ENCODE assay signal across 16 cellular contexts in genomic region chr4:107044170-107044569, GRCh38. TPM values are rescaled to one million over a fixed set of nuclear protein-coding genes. Genes with fewer than 3 reads are reported as not detected.
DNase-seq lines count a peak whose midpoint lies in the region; ATAC-seq, FAIRE-seq and TF ChIP-seq lines count a peak whose summit lies in the region.
"Had no signal": no experiment of that assay in that cellular context is flagged by ENCODE, and none has a peak within 500 bp of the region (broad histone marks: within the 10 kb centered on the region; RNA-seq: fewer than 3 reads in every experiment).

No MANE protein-coding gene starts in this region.

- H2AFZ ChIP-seq in MM.1S (ENCODE audit: low read length) (no peak overlapping the region), H1 (ENCODE audit: low read length) (no peak overlapping the region)
- H2AFZ ChIP-seq: hepatocyte had no signal

- no peak overlapping the region for H4K8ac ChIP-seq in H1 (ENCODE audit: extremely low read depth, insufficient read depth, low read length)

- H3K36me3 ChIP-seq in GM06990 (ENCODE audit: control insufficient read depth, insufficient read depth, low read length) (no peaks in the 10 kb centered on the region), MM.1S (replicated peaks; ENCODE audit: insufficient read depth, low read length) (no peaks in the 10 kb centered on the region), H1 (ENCODE audit: control insufficient read depth in 2 of 4, insufficient read depth in 4 of 4, low read length in 3 of 4) (no peaks in the 10 kb centered on the region), heart left ventricle (no peaks in the 10 kb centered on the region)
- H3K36me3 ChIP-seq: neutrophil, transverse colon had no signal

- no peak overlapping the region for H2BK5ac ChIP-seq in H1 (ENCODE audit: low read depth, low read length)

- ATAC-seq in HG03460 (IDR thresholded peaks at IDR 0.05; ENCODE audit: unreplicated experiment): no peak
- ATAC-seq in heart left ventricle: no peak
- ATAC-seq: left ventricle myocardium superior had no signal

- H3K4ac ChIP-seq in H1 (replicated peaks; ENCODE audit: insufficient read length, low read depth, low read length): no peak overlapping the region

- FAIRE-seq in H1 (lab: Jason Lieb, UNC): no peak
- FAIRE-seq: RCC 7860 had no signal

- TF ChIP-seq CTCF in GM06990 (IDR thresholded peaks at IDR 0.05; ENCODE audit: insufficient read depth, low read length, poor library complexity, severe bottlenecking) (peak; percentile 20), MM.1S (IDR thresholded peaks at IDR 0.05; ENCODE audit: low read length) (peak; percentile 35), H1 (IDR thresholded peaks at IDR 0.05; ENCODE audit: control extremely low read depth in 1 of 3, insufficient read depth in 1 of 3, low read depth in 1 of 3, low read length in 3 of 3) (peak in 2 of 3 experiments; percentile 14 to 20; a peak in 2 of 4 replicates), heart left ventricle (IDR thresholded peaks at IDR 0.05) (peak in 2 of 12 donors; percentile 7 to 14)

- H3K56ac ChIP-seq in H1 (replicated peaks; ENCODE audit: insufficient read length, low read depth, low read length): no peak overlapping the region

- peak; percentile 28 to 43; a peak in 3 of 4 replicates for TF ChIP-seq RAD21 in H1 (IDR thresholded peaks at IDR 0.05 in 1 of 2, conservative IDR thresholded peaks at IDR 0.05 in 1 of 2; ENCODE audit: low read depth in 2 of 2, low read length in 2 of 2)

- H2BK120ac ChIP-seq in H1 (replicated peaks; ENCODE audit: low read depth, low read length): no peak overlapping the region

- H3K27me3 ChIP-seq in GM06990 (replicated peaks; ENCODE audit: control insufficient read depth, insufficient read depth, low read length) (no peaks in the 10 kb centered on the region), MM.1S (replicated peaks; ENCODE audit: insufficient read depth, low read length) (no peaks in the 10 kb centered on the region), H1 (replicated peaks in 1 of 4; ENCODE audit: control insufficient read depth in 3 of 4, extremely low read depth in 1 of 4, insufficient read depth in 3 of 4, low read length in 3 of 4) (no peaks in the 10 kb centered on the region), heart left ventricle (peaks cover 0 to 17% (median 0%) of the 10 kb centered on the region in 9 donors)
- H3K27me3 ChIP-seq: hepatocyte, neutrophil had no signal

- no peaks in the 10 kb centered on the region for H3K79me1 ChIP-seq in H1 (ENCODE audit: low read depth, low read length)

- no peak overlapping the region for H2BK20ac ChIP-seq in H1 (ENCODE audit: low read length)

- TF ChIP-seq POLR2A in H1 (IDR thresholded peaks at IDR 0.05; ENCODE audit: control extremely low read depth in 1 of 2, low read depth in 2 of 2, low read length in 2 of 2): no peak
- no peak for TF ChIP-seq POLR2A in heart left ventricle (IDR thresholded peaks at IDR 0.05)

- H3K4me2 ChIP-seq in MM.1S (ENCODE audit: low read depth, low read length) (no peak overlapping the region), H1 (ENCODE audit: insufficient read depth in 1 of 2, low read depth in 2 of 2, low read length in 2 of 2) (no peak overlapping the region)
- H3K4me2 ChIP-seq: hepatocyte had no signal

- H3K14ac ChIP-seq in H1 (ENCODE audit: insufficient read length): no peak overlapping the region

- no peaks in the 10 kb centered on the region; the same call in 1 of the 2 replicates for H3K23me2 ChIP-seq in H1 (ENCODE audit: low read depth, low read length)

- no peak for TF ChIP-seq EP300 in H1 (IDR thresholded peaks at IDR 0.05; ENCODE audit: borderline replicate concordance in 1 of 2, low read depth in 2 of 2, low read length in 2 of 2)

- H3K27ac ChIP-seq in MM.1S (ENCODE audit: low read length): no peak overlapping the region
- no peak overlapping the region for H3K27ac ChIP-seq in H1 (ENCODE audit: low read depth, low read length)
- no peak overlapping the region for H3K27ac ChIP-seq in heart left ventricle
- H3K27ac ChIP-seq: hepatocyte, neutrophil, transverse colon had no signal

- H3K4me1 ChIP-seq in MM.1S (ENCODE audit: low read length) (no peaks in the 10 kb centered on the region), H1 (replicated peaks in 1 of 4; ENCODE audit: control insufficient read depth in 3 of 4, insufficient read depth in 4 of 4, low read length in 3 of 4) (no peaks in the 10 kb centered on the region), heart left ventricle (no peaks in the 10 kb centered on the region)
- H3K4me1 ChIP-seq: transverse colon had no signal

- no peak overlapping the region for H3K4me3 ChIP-seq in GM06990 (replicated peaks; ENCODE audit: low read depth, low read length)
- no peak overlapping the region for H3K4me3 ChIP-seq in MM.1S (ENCODE audit: low read length)
- no peak overlapping the region for H3K4me3 ChIP-seq in H1 (ENCODE audit: extremely low read depth in 1 of 4, insufficient read depth in 2 of 4, low read depth in 3 of 4, low read length in 4 of 4)
- no peak overlapping the region for H3K4me3 ChIP-seq in heart left ventricle
- H3K4me3 ChIP-seq: hepatocyte, transverse colon had no signal

- WGBS in H1 (ENCODE audit: extremely low coverage in 1 of 2, insufficient coverage in 1 of 2, insufficient read length in 1 of 2, insufficient replicate concordance in 2 of 2, low coverage in 1 of 2, low lambda C conversion rate in 2 of 2, missing lambda C conversion rate in 1 of 2), 2 experiments: 71% methylated on average over 1 of the region's 1 CpG; no CpG with 5 or more reads in 1 of the 2 experiments
- WGBS in heart left ventricle, 4 donors: 31 to 54% (median 44%) methylated on average over 1 of the region's 1 CpG

- H4K20me1 ChIP-seq in MM.1S (ENCODE audit: insufficient read depth, low read length) (no peaks in the 10 kb centered on the region), H1 (replicated peaks in 1 of 2; ENCODE audit: control insufficient read depth in 1 of 2, insufficient read depth in 2 of 2, low read length in 2 of 2) (no peaks in the 10 kb centered on the region)

- H3K23ac ChIP-seq in H1 (ENCODE audit: insufficient read length): no peak overlapping the region

- no peak overlapping the region for H2BK15ac ChIP-seq in H1 (ENCODE audit: low read length)

- no peak overlapping the region for H2AK5ac ChIP-seq in H1 (ENCODE audit: low read depth, low read length)

- no peaks in the 10 kb centered on the region for H3K9me2 ChIP-seq in MM.1S (replicated peaks; ENCODE audit: insufficient read depth, low read length)

- POLR2A ChIA-PET in H1 (lab: Charles Lee; ENCODE audit: partially characterized antibody): no interaction called here

- DNase-seq in GM06990 (ENCODE audit: extremely low read depth, insufficient read length) (no peak), MM.1S (peak; percentile 11), H1 (ENCODE audit: low read depth in 1 of 2, low spot score in 2 of 2) (no peak), myocyte (ENCODE audit: low read depth) (peak; percentile 13), OCI-M2 (lab: John Stamatoyannopoulos, UW; ENCODE audit: unreplicated experiment) (no peak), heart left ventricle (no peak)
- DNase-seq in activated naive CD4-positive, alpha-beta T cell treated with Interleukin-2 at 50 U/mL for 16 hours: no peak
- DNase-seq: activated naive CD8-positive, alpha-beta T cell treated with anti-CD3 and anti-CD28 coated beads, Interleukin-2, amount 10 ng/mL, durations not matched to agents 7 days and 5 days; left ventricle myocardium superior; NCI-H2171 treated with DMSO at 0.1 percent for 48 hours; T1000; transverse colon had no signal

- H3K79me2 ChIP-seq in MM.1S (ENCODE audit: low read length): no peaks in the 10 kb centered on the region
- H3K79me2 ChIP-seq in H1 (ENCODE audit: control insufficient read depth in 1 of 2, insufficient read depth in 2 of 2, low read length in 2 of 2): no peaks in the 10 kb centered on the region
- H3K79me2 ChIP-seq: hepatocyte had no signal

- no peak overlapping the region for H4K91ac ChIP-seq in H1 (replicated peaks; ENCODE audit: insufficient read length, low read length)

- H3K9ac ChIP-seq in MM.1S (ENCODE audit: low read length): no peak overlapping the region
- no peak overlapping the region for H3K9ac ChIP-seq in H1 (replicated peaks in 1 of 4; ENCODE audit: extremely low read depth in 1 of 4, low read depth in 3 of 4, low read length in 3 of 4)

- no peak overlapping the region for H3K18ac ChIP-seq in H1 (ENCODE audit: extremely low read depth, low read length)

- no peaks in the 10 kb centered on the region for H3F3A ChIP-seq in MM.1S (ENCODE audit: insufficient read depth, low read length)

- intact Hi-C loops in heart left ventricle (cut with DNase I): loop anchor here in 1 of 10 donors (10.0 kb wide), 1 partner anchor 621 kb away; no protein-coding TSS in a partner anchor

- H3K9me3 ChIP-seq in MM.1S (replicated peaks; ENCODE audit: insufficient read depth, low read length) (no peaks in the 10 kb centered on the region), H1 (ENCODE audit: insufficient read depth in 2 of 2, low read depth in 1 of 2, low read length in 1 of 2) (peaks cover 0 to 10% of the 10 kb centered on the region in 2 experiments; a peak in 1 of 4 replicates), heart left ventricle (peaks cover 0 to 24% (median 11%) of the 10 kb centered on the region in 12 donors)
- H3K9me3 ChIP-seq: neutrophil had no signal

- no peak overlapping the region for H2BK12ac ChIP-seq in H1 (ENCODE audit: low read depth, low read length)

- CTCF ChIA-PET in H1 (lab: Charles Lee; ENCODE audit: partially characterized antibody): interaction anchor here (1.0 to 9.9 kb wide), 8 partner anchors 9 to 473 kb away, joined by 3 to 86 read pairs (median 5); no protein-coding TSS in a partner anchor

- H4K5ac ChIP-seq in H1 (ENCODE audit: insufficient read length, low read depth, low read length): no peak overlapping the region

TF ChIP-seq in H1, 55 proteins besides CTCF, POLR2A, EP300 and RAD21 (continues in another document):
- TF ChIP-seq FOSL1 (IDR thresholded peaks at IDR 0.05; ENCODE audit: insufficient read depth, low read depth, low read length) (no peak), EGR1 (IDR thresholded peaks at IDR 0.05; ENCODE audit: borderline replicate concordance, low read depth, low read length) (no peak), PHF8 (conservative IDR thresholded peaks at IDR 0.05; ENCODE audit: low read depth, low read length) (no peak), CBX5 (IDR thresholded peaks at IDR 0.05; ENCODE audit: low read depth, low read length) (no peak)

RNA-seq across cellular contexts. Expression of gene DKK2, which starts 8.1 kb away (rescaled TPM):
- 0.13 and 0.34 TPM in 2 replicates for total RNA-seq in H1 (2021; fragmentation: NEBNext Ultra II Directional; extraction: Animal tissue kit (Norgen Biotek cat#: 25700))
- polyA plus RNA-seq in H1 (2011; rRNA removed) (0.09 and 0.14 TPM in 2 replicates), heart left ventricle (under 1 TPM; 0.42 to 0.43 TPM)
- polyA plus RNA-seq in H1 (2011; cell fraction: cytosol; rRNA removed): 0.16 TPM
- 0.16 TPM for polyA plus RNA-seq in H1 (2011; cell fraction: nucleus; rRNA removed)
- 0.27 to 0.84 TPM (median 0.41 TPM) in 4 replicates for polyA plus RNA-seq in H1 (2012, experiment 1 of 2)
- not detected for polyA plus RNA-seq in H1 (2012, experiment 2 of 2)
- 0.10 TPM for polyA plus RNA-seq in H1 (2013, experiment 1 of 2)
- polyA plus RNA-seq in H1 (2013, experiment 2 of 2): 0.13 TPM
- polyA minus RNA-seq in H1 (2011; rRNA and poly(A)+ RNA removed): 0.06 and 0.07 TPM in 2 replicates
- not detected for polyA minus RNA-seq in H1 (2011; cell fraction: cytosol; rRNA and poly(A)+ RNA removed)
- polyA minus RNA-seq in H1 (2011; cell fraction: nucleus; rRNA and poly(A)+ RNA removed): 0.20 TPM
- total RNA-seq in myocyte (0.11 and 0.21 TPM in 2 replicates), heart left ventricle (1 to 10 TPM in 4 of 9 donors, under 1 TPM in 4, not detected in 1; 0.40 to 2.5 (median 1.4) TPM)
- polyA plus RNA-seq in myocyte (2012): 17.7 TPM
- total RNA-seq: activated naive CD8-positive, alpha-beta T cell treated with anti-CD3 and anti-CD28 coated beads, Interleukin-2, amount 10 ng/mL, durations not matched to agents 7 days and 5 days had no signal

Comparison
In these comparisons a context has a peak if more than half of its experiments do, and no peak if none do; other contexts are left out.
1. DNase-seq: peak in MM.1S (single experiment) and myocyte (single experiment); none in GM06990 (single experiment), H1 (0 of 2), OCI-M2 (single experiment), activated naive CD4-positive, alpha-beta T cell treated with Interleukin-2 at 50 U/mL for 16 hours (single experiment) and heart left ventricle (0 of 5).